ENCODE assay signal across 8 cellular contexts in the genomic region with DNA sequence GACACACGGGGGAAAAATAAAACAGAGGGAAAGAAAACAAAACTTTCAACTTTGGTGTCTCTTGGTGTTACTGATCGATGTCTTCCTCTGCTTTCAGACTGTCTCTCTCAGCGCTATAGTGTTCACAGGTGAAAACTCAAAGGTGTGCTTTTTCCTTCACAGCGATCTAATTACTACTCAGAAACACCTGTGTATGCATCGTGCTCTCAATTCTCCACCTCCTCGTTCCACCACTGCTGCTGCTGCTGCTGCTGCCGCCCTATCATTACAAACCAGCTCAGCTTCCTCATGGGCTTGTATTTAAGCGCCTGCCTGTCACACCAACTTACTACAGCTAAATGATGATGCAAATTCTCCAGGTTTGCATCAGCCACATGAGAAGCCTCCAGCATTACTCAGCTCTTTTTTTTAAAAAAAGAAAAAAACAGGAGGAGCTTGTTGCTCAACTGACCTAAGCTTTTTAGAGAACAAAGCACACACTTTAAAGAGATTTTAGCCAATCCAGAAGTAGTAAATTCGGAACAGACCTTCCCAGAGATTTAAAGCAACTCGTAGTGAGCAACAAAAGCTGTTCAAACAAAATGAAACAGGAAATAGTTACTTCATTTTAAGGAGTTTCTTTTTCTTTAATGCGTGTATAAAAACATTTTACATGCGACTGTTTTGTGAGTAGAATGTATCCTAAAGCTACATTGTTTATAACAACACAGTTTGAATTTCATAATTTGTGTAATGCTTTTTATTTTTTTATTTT. TPM values are rescaled to one million over a fixed set of nuclear protein-coding genes. Genes with fewer than 3 reads are reported as not detected.
A peak's percentile ranks its signal among the peaks of the same experiment; 100 is the strongest.
DNase-seq lines count a peak whose midpoint lies in the region; ATAC-seq and TF ChIP-seq lines count a peak whose summit lies in the region.

A gene (minus strand): TSS at position 274 of the 754 bp plus-strand sequence. CDS start 280 bp downstream, outside the sequence.

- peak within 1 kb of the TSS; percentile 73 for H3K9ac ChIP-seq in DND-41 (ENCODE audit: low read depth, low read length)
- peak within 1 kb of the TSS; percentile 38 for H3K9ac ChIP-seq in neuronal stem cell (ENCODE audit: low read depth, low read length, poor library complexity)

- peak within 1 kb of the TSS; percentile 83 for H3K27ac Mint-ChIP-seq in activated T-helper 1 cell treated with anti-CD3 and anti-CD28 coated beads, Interleukin-12 subunit alpha, Interleukin-12 subunit beta, Interleukin-2, Interleukin-4 antibody, amounts not matched to agents 30 ng/mL and 10 ng/mL and 1 ng/mL, durations not matched to agents 14 hours and 24 hours and 36 hours

- H2BK5ac ChIP-seq in neuronal stem cell (ENCODE audit: low read length) = no peak within 1 kb of the TSS

- H2AK5ac ChIP-seq in neuronal stem cell (ENCODE audit: low read depth, low read length) = no peak within 1 kb of the TSS

- H3K14ac ChIP-seq in neuronal stem cell (ENCODE audit: low read length) = no peak within 1 kb of the TSS

- peak; percentile 88 for ATAC-seq in DND-41 (ENCODE audit: insufficient read depth, low read depth)
- ATAC-seq in GM21390 (IDR thresholded peaks at IDR 0.05; ENCODE audit: unreplicated experiment) = peak; percentile 98

- peaks cover 56% of the 10 kb centered on the region for H3K4me1 ChIP-seq in DND-41 (ENCODE audit: insufficient read depth, low read length)
- peaks cover 2 to 13% of the 10 kb centered on the region in 2 donors for H3K4me1 ChIP-seq in neuronal stem cell (ENCODE audit: control insufficient read depth in 2 of 2, insufficient read depth in 1 of 2, low read depth in 1 of 2, low read length in 2 of 2)

- H2BK12ac ChIP-seq in neuronal stem cell (ENCODE audit: low read length) = no peak within 1 kb of the TSS

- H3K27ac ChIP-seq in DND-41 (ENCODE audit: low read length) (peak within 1 kb of the TSS; percentile 92), neuronal stem cell (replicated peaks; ENCODE audit: low read length) (peak within 1 kb of the TSS; percentile 72)

- H2AFZ ChIP-seq in DND-41 (ENCODE audit: low read depth, low read length) (peak within 1 kb of the TSS; percentile 86), neuronal stem cell (ENCODE audit: low read length) (peak within 1 kb of the TSS; percentile 75)

- H4K8ac ChIP-seq in neuronal stem cell (ENCODE audit: low read depth, low read length) = no peak within 1 kb of the TSS

- intact Hi-C loops in activated T-helper 1 cell treated with anti-CD3 and anti-CD28 coated beads, Interleukin-12 subunit alpha, Interleukin-12 subunit beta, Interleukin-2, Interleukin-4 antibody, amounts not matched to agents 30 ng/mL and 10 ng/mL and 1 ng/mL, durations not matched to agents 14 hours and 24 hours and 36 hours (cut with micrococcal nuclease) = loop anchor here (1.0 to 10.0 kb wide), 5 partner anchors 50 to 1023 kb away; a partner anchor contains a TSS

- no peak within 1 kb of the TSS for H3K4ac ChIP-seq in neuronal stem cell (ENCODE audit: low read length)

- TF ChIP-seq CTCF in DND-41 (IDR thresholded peaks at IDR 0.05; ENCODE audit: borderline replicate concordance, extremely low read depth, low read length, poor library complexity, severe bottlenecking) = no peak
- TF ChIP-seq CTCF in foreskin fibroblast (IDR thresholded peaks at IDR 0.05; ENCODE audit: low read depth, low read length) = no peak

- H3K4me2 ChIP-seq in DND-41 (ENCODE audit: insufficient read depth, low read length) (peak within 1 kb of the TSS; percentile 90), neuronal stem cell (ENCODE audit: insufficient read depth, low read length, poor library complexity, severe bottlenecking) (peak within 1 kb of the TSS; percentile 58)

- peak within 1 kb of the TSS; percentile 59 to 79 for H3K4me3 ChIP-seq in DND-41 (ENCODE audit: low read depth in 1 of 2, low read length in 2 of 2)
- peak within 1 kb of the TSS; percentile 66 to 87 for H3K4me3 ChIP-seq in foreskin fibroblast (ENCODE audit: low read depth in 1 of 2, low read length in 2 of 2)
- H3K4me3 ChIP-seq in neuronal stem cell (ENCODE audit: low read length in 2 of 2) = peak within 1 kb of the TSS; percentile 46 to 76

- peak; percentile 87 for DNase-seq in DND-41
- peak; percentile 90 for DNase-seq in HT-29 (ENCODE audit: low spot score)
- peak; percentile 96 to 99 for DNase-seq in NOMO-1 (lab: John Stamatoyannopoulos, UW; ENCODE audit: unreplicated experiment in 2 of 2)
- peak; percentile 70 for DNase-seq in activated T-helper 1 cell treated with anti-CD3 and anti-CD28 coated beads, Interleukin-12 subunit alpha, Interleukin-12 subunit beta, Interleukin-2, Interleukin-4 antibody, amounts not matched to agents 30 ng/mL and 10 ng/mL and 1 ng/mL, durations not matched to agents 14 hours and 24 hours and 36 hours (ENCODE audit: low spot score)
- DNase-seq in foreskin fibroblast = peak; percentile 95 to 97
- DNase-seq in neuronal stem cell (ENCODE audit: low spot score) = peak; percentile 78
- peak; percentile 72 for DNase-seq in ureter (ENCODE audit: low spot score)

- no peaks in the 10 kb centered on the region for H3K9me3 Mint-ChIP-seq in activated T-helper 1 cell treated with anti-CD3 and anti-CD28 coated beads, Interleukin-12 subunit alpha, Interleukin-12 subunit beta, Interleukin-2, Interleukin-4 antibody, amounts not matched to agents 30 ng/mL and 10 ng/mL and 1 ng/mL, durations not matched to agents 14 hours and 24 hours and 36 hours

- peaks cover 38% of the 10 kb centered on the region for H3K79me2 ChIP-seq in DND-41 (ENCODE audit: insufficient read depth, low read length)

- no peak within 1 kb of the TSS for H2BK15ac ChIP-seq in neuronal stem cell (ENCODE audit: low read length)

- no peak within 1 kb of the TSS for H4K91ac ChIP-seq in neuronal stem cell (ENCODE audit: low read depth, low read length, poor library complexity)

- H3K27me3 ChIP-seq in DND-41 (ENCODE audit: insufficient read depth, low read length, poor library complexity) (no peaks in the 10 kb centered on the region), neuronal stem cell (ENCODE audit: control insufficient read depth in 3 of 3, insufficient read depth in 3 of 3, low read depth in 1 of 3, low read length in 3 of 3) (no peaks in the 10 kb centered on the region)

- H3K18ac ChIP-seq in neuronal stem cell (ENCODE audit: low read length) = peak within 1 kb of the TSS; percentile 24

- no peaks in the 10 kb centered on the region for H3K79me1 ChIP-seq in neuronal stem cell (ENCODE audit: low read depth, low read length)

- peak within 1 kb of the TSS; percentile 88 for H3K4me3 Mint-ChIP-seq in activated T-helper 1 cell treated with anti-CD3 and anti-CD28 coated beads, Interleukin-12 subunit alpha, Interleukin-12 subunit beta, Interleukin-2, Interleukin-4 antibody, amounts not matched to agents 30 ng/mL and 10 ng/mL and 1 ng/mL, durations not matched to agents 14 hours and 24 hours and 36 hours

- H2BK120ac ChIP-seq in neuronal stem cell (ENCODE audit: low read depth, low read length) = peak within 1 kb of the TSS; percentile 33

- no peaks in the 10 kb centered on the region for H3K36me3 ChIP-seq in DND-41 (ENCODE audit: insufficient read depth, low read length)
- no peaks in the 10 kb centered on the region for H3K36me3 ChIP-seq in neuronal stem cell (replicated peaks in 1 of 2; ENCODE audit: control insufficient read depth in 2 of 2, insufficient read depth in 2 of 2, low read length in 2 of 2)

- H3K27me3 Mint-ChIP-seq in activated T-helper 1 cell treated with anti-CD3 and anti-CD28 coated beads, Interleukin-12 subunit alpha, Interleukin-12 subunit beta, Interleukin-2, Interleukin-4 antibody, amounts not matched to agents 30 ng/mL and 10 ng/mL and 1 ng/mL, durations not matched to agents 14 hours and 24 hours and 36 hours (ENCODE audit: insufficient read depth) = peaks cover 4% of the 10 kb centered on the region

- H3K36me3 Mint-ChIP-seq in activated T-helper 1 cell treated with anti-CD3 and anti-CD28 coated beads, Interleukin-12 subunit alpha, Interleukin-12 subunit beta, Interleukin-2, Interleukin-4 antibody, amounts not matched to agents 30 ng/mL and 10 ng/mL and 1 ng/mL, durations not matched to agents 14 hours and 24 hours and 36 hours (ENCODE audit: low read depth) = no peaks in the 10 kb centered on the region

- no peaks in the 10 kb centered on the region for H4K20me1 ChIP-seq in DND-41 (ENCODE audit: insufficient read depth, low read length)

- peaks cover 32% of the 10 kb centered on the region for H3K4me1 Mint-ChIP-seq in activated T-helper 1 cell treated with anti-CD3 and anti-CD28 coated beads, Interleukin-12 subunit alpha, Interleukin-12 subunit beta, Interleukin-2, Interleukin-4 antibody, amounts not matched to agents 30 ng/mL and 10 ng/mL and 1 ng/mL, durations not matched to agents 14 hours and 24 hours and 36 hours (ENCODE audit: low read depth)

- H3K9me3 ChIP-seq in DND-41 (ENCODE audit: insufficient read depth, low read length, severe bottlenecking) = no peaks in the 10 kb centered on the region
- no peaks in the 10 kb centered on the region for H3K9me3 ChIP-seq in neuronal stem cell (replicated peaks in 1 of 2; ENCODE audit: control insufficient read depth in 2 of 2, insufficient read depth in 1 of 2, low read depth in 1 of 2, low read length in 2 of 2)

- WGBS in neuronal stem cell (ENCODE audit: extremely low coverage in 2 of 2, insufficient read length in 2 of 2, insufficient replicate concordance in 1 of 2), 2 donors = no CpG with 5 or more reads among the region's 12 CpGs

- H3K23ac ChIP-seq in neuronal stem cell (ENCODE audit: low read depth, low read length, poor library complexity) = no peak within 1 kb of the TSS

RNA-seq across cellular contexts. Expression of the gene that starts here (rescaled TPM):
- 16.6 and 19.7 TPM in 2 replicates for total RNA-seq in HT-29 (2014; rRNA removed; shearing (Covaris generic))
- total RNA-seq in activated T-helper 1 cell treated with anti-CD3 and anti-CD28 coated beads, Interleukin-12 subunit alpha, Interleukin-12 subunit beta, Interleukin-2, Interleukin-4 antibody, amounts not matched to agents 30 ng/mL and 10 ng/mL and 1 ng/mL, durations not matched to agents 14 hours and 24 hours and 36 hours = 2.6 and 2.7 TPM in 2 replicates
- 7.3 TPM for polyA plus RNA-seq in neuronal stem cell (2013, experiment 1 of 2)
- 7.6 TPM for polyA plus RNA-seq in neuronal stem cell (2013, experiment 2 of 2)
- total RNA-seq in ureter = 19.2 TPM

Comparison
In these comparisons a context has a peak if more than half of its experiments do, and no peak if none do; other contexts are left out.
1. Peak in every context shown above with its lines: DNase-seq, ATAC-seq, H3K4me3 ChIP-seq and H3K27ac ChIP-seq.